15 cellular contexts compared by ENCODE assay signal in the genomic region with DNA sequence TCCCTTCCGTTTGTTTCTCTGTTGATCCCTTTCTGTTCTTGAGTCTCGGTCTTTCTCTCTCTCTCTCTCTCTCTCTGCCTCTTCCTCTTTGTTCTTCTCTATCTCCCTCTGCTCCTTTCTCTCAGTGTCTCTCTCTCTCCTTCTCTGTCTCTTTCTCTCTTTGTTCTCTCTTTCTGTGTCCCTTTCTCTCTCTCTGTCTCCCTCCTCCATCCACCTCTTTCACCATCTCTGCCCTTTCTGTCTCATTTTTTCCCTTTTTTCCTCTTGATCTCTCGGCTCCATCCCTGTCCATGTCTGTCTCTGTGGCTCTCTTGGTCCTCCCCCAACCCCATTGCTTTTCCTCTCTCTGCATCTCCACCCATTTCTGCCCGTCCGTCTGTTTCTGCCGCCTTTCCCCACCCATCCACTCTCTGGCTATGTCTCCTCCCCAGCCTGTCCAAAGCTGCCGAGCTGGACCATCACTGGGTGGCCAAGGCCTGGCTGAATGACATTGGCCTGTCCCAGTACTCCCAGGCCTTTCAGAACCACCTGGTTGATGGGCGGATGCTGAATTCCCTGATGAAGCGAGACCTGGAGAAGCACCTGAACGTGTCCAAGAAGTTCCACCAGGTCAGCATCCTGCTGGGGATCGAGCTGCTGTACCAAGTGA. TPM values are rescaled to one million over a fixed set of nuclear protein-coding genes. Genes with fewer than 3 reads are reported as not detected.
DNase-seq lines count a peak whose midpoint lies in the region; FAIRE-seq and TF ChIP-seq lines count a peak whose summit lies in the region.
"Had no signal": no experiment of that assay in that cellular context is flagged by ENCODE, and none has a peak within 500 bp of the region (broad histone marks: within the 10 kb centered on the region; RNA-seq: fewer than 3 reads in every experiment).

No MANE protein-coding gene starts in this region.

- H3K9ac ChIP-seq in NT2/D1 (ENCODE audit: insufficient read length, low read depth) (peak overlapping the region; percentile 10), H1 (replicated peaks in 1 of 4; ENCODE audit: extremely low read depth in 1 of 4, low read depth in 3 of 4, low read length in 3 of 4) (no peak overlapping the region)

- no peaks in the 10 kb centered on the region for H3K36me3 Mint-ChIP-seq in T-helper 2 cell treated with Interferon-gamma antibody and Interleukin-4, amounts not matched to agents 5 μg/mL and 100 μg/mL, for 36 hours (ENCODE audit: low read depth)
- no peaks in the 10 kb centered on the region for H3K36me3 Mint-ChIP-seq in Caco-2 (ENCODE audit: insufficient read depth, unreplicated experiment)
- H3K36me3 Mint-ChIP-seq: CD4-positive, alpha-beta memory T cell had no signal

- H3K23me2 ChIP-seq in H1 (ENCODE audit: low read depth, low read length): no peaks in the 10 kb centered on the region

- CTCF ChIA-PET in Caco-2 (lab: Charles Lee) (no interaction called here), H1 (lab: Charles Lee; ENCODE audit: partially characterized antibody) (interaction anchor here (0.8 to 4.0 kb wide), 8 partner anchors 12 to 203 kb away, joined by 3 to 32 read pairs (median 10); no protein-coding TSS in a partner anchor)

- no peak overlapping the region for H2BK20ac ChIP-seq in H1 (ENCODE audit: low read length)

- H3K27me3 Mint-ChIP-seq in T-helper 2 cell treated with Interferon-gamma antibody and Interleukin-4, amounts not matched to agents 5 μg/mL and 100 μg/mL, for 36 hours (ENCODE audit: low read depth): peaks cover 14% of the 10 kb centered on the region
- H3K27me3 Mint-ChIP-seq in Caco-2 (ENCODE audit: insufficient read depth, unreplicated experiment): peaks cover 21% of the 10 kb centered on the region

- no peaks in the 10 kb centered on the region for H3K36me3 ChIP-seq in Caco-2 (ENCODE audit: control insufficient read depth, insufficient read depth, low read length)
- H3K36me3 ChIP-seq in NT2/D1 (ENCODE audit: insufficient read depth, insufficient read length, low read length): no peaks in the 10 kb centered on the region
- no peaks in the 10 kb centered on the region for H3K36me3 ChIP-seq in H1 (ENCODE audit: control insufficient read depth in 2 of 4, insufficient read depth in 4 of 4, low read length in 3 of 4)
- no peaks in the 10 kb centered on the region for H3K36me3 ChIP-seq in Peyer's patch
- H3K36me3 ChIP-seq: BE2C had no signal

- intact Hi-C loops in Caco-2 (cut with micrococcal nuclease; ENCODE audit: unreplicated experiment): loop anchor here (5.0 to 10.0 kb wide), 3 partner anchors 54 to 1136 kb away; no protein-coding TSS in a partner anchor

- no peak overlapping the region for H4K91ac ChIP-seq in H1 (replicated peaks; ENCODE audit: insufficient read length, low read length)

- no peak overlapping the region for H3K27ac Mint-ChIP-seq in T-helper 2 cell treated with Interferon-gamma antibody and Interleukin-4, amounts not matched to agents 5 μg/mL and 100 μg/mL, for 36 hours
- no peak overlapping the region for H3K27ac Mint-ChIP-seq in Caco-2 (ENCODE audit: unreplicated experiment)

- no peaks in the 10 kb centered on the region for H4K20me1 ChIP-seq in H1 (replicated peaks in 1 of 2; ENCODE audit: control insufficient read depth in 1 of 2, insufficient read depth in 2 of 2, low read length in 2 of 2)

- H3K4me2 ChIP-seq in H1 (ENCODE audit: insufficient read depth in 1 of 2, low read depth in 2 of 2, low read length in 2 of 2): no peak overlapping the region

- BruUV-seq in Caco-2 (replicated peaks; lab: Mats Ljungman, UMichigan): no TSS peak

- DNase-seq in T-helper 2 cell treated with Interferon-gamma antibody and Interleukin-4, amounts not matched to agents 5 μg/mL and 100 μg/mL, for 36 hours (ENCODE audit: low spot score): no peak
- DNase-seq in T-helper 2 cell (no peak), Caco-2 (no peak), NT2/D1 (ENCODE audit: low read depth, low spot score) (no peak), H1 (ENCODE audit: low read depth in 1 of 2, low spot score in 2 of 2) (no peak), Peyer's patch (no peak), AG08395 (ENCODE audit: low spot score) (no peak), NCI-H2029 (lab: John Stamatoyannopoulos, UW) (no peak)
- DNase-seq: KG1, NCI-H1417 treated with DMSO at 0.1 percent for 48 hours, Right ventricle myocardium superior had no signal

- no peak overlapping the region for H3K27ac ChIP-seq in H1 (ENCODE audit: low read depth, low read length)
- no peak overlapping the region for H3K27ac ChIP-seq in Peyer's patch
- H3K27ac ChIP-seq: 22Rv1 had no signal

- no peaks in the 10 kb centered on the region for H3K79me2 ChIP-seq in H1 (ENCODE audit: control insufficient read depth in 1 of 2, insufficient read depth in 2 of 2, low read length in 2 of 2)

- no peak overlapping the region for H2BK5ac ChIP-seq in H1 (ENCODE audit: low read depth, low read length)

- TF ChIP-seq EP300 in H1 (IDR thresholded peaks at IDR 0.05; ENCODE audit: borderline replicate concordance in 1 of 2, low read depth in 2 of 2, low read length in 2 of 2): no peak

- no peak overlapping the region for H2BK12ac ChIP-seq in H1 (ENCODE audit: low read depth, low read length)

- no peak overlapping the region for H4K5ac ChIP-seq in H1 (ENCODE audit: insufficient read length, low read depth, low read length)

- H3K4me1 ChIP-seq in Caco-2 (0 out of 2 replicates have a peak, but pooled peaks cover 5% of the 10 kb centered on the region), NT2/D1 (ENCODE audit: insufficient read depth, insufficient read length) (peaks cover 5% of the 10 kb centered on the region), H1 (replicated peaks in 1 of 4; ENCODE audit: control insufficient read depth in 3 of 4, insufficient read depth in 4 of 4, low read length in 3 of 4) (peaks cover 0 to 9% (median 5%) of the 10 kb centered on the region in 4 experiments; a peak in 5 of 7 replicates), Peyer's patch (no peaks in the 10 kb centered on the region)
- H3K4me1 ChIP-seq: BE2C had no signal

- H3K9me3 ChIP-seq in Caco-2 (no peaks in the 10 kb centered on the region), NT2/D1 (ENCODE audit: insufficient read depth, low read length) (no peaks in the 10 kb centered on the region; the same call in 1 of the 2 replicates), H1 (ENCODE audit: insufficient read depth in 2 of 2, low read depth in 1 of 2, low read length in 1 of 2) (no peaks in the 10 kb centered on the region), Peyer's patch (no peaks in the 10 kb centered on the region)
- H3K9me3 ChIP-seq: BE2C had no signal

- no peak overlapping the region for H3K18ac ChIP-seq in H1 (ENCODE audit: extremely low read depth, low read length)

- H3K4me3 Mint-ChIP-seq in T-helper 2 cell treated with Interferon-gamma antibody and Interleukin-4, amounts not matched to agents 5 μg/mL and 100 μg/mL, for 36 hours: peak overlapping the region; percentile 1
- H3K4me3 Mint-ChIP-seq in Caco-2 (ENCODE audit: unreplicated experiment): peak overlapping the region; percentile 1

- no peaks in the 10 kb centered on the region for H3K79me1 ChIP-seq in H1 (ENCODE audit: low read depth, low read length)

- no peak overlapping the region for H3K4ac ChIP-seq in H1 (replicated peaks; ENCODE audit: insufficient read length, low read depth, low read length)

- no peak for TF ChIP-seq RAD21 in H1 (IDR thresholded peaks at IDR 0.05 in 1 of 2, conservative IDR thresholded peaks at IDR 0.05 in 1 of 2; ENCODE audit: low read depth in 2 of 2, low read length in 2 of 2)

- TF ChIP-seq CTCF in Caco-2 (IDR thresholded peaks at IDR 0.05; ENCODE audit: insufficient read depth in 1 of 2, low read depth in 1 of 2, low read length in 1 of 2, severe bottlenecking in 1 of 2, unreplicated experiment in 1 of 2) (no peak), H1 (IDR thresholded peaks at IDR 0.05; ENCODE audit: control extremely low read depth in 1 of 3, insufficient read depth in 1 of 3, low read depth in 1 of 3, low read length in 3 of 3) (no peak), Peyer's patch (IDR thresholded peaks at IDR 0.05) (no peak)

- H3K9me3 Mint-ChIP-seq in T-helper 2 cell treated with Interferon-gamma antibody and Interleukin-4, amounts not matched to agents 5 μg/mL and 100 μg/mL, for 36 hours: peaks cover 4% of the 10 kb centered on the region
- H3K9me3 Mint-ChIP-seq in Caco-2 (ENCODE audit: unreplicated experiment): no peaks in the 10 kb centered on the region

- peak overlapping the region; percentile 15; the same call in 1 of the 2 replicates for H4K8ac ChIP-seq in H1 (ENCODE audit: extremely low read depth, insufficient read depth, low read length)

- FAIRE-seq in H1 (lab: Jason Lieb, UNC): no peak

- H3K4me1 Mint-ChIP-seq in T-helper 2 cell treated with Interferon-gamma antibody and Interleukin-4, amounts not matched to agents 5 μg/mL and 100 μg/mL, for 36 hours (ENCODE audit: low read depth): peaks cover 4% of the 10 kb centered on the region
- peaks cover 10% of the 10 kb centered on the region for H3K4me1 Mint-ChIP-seq in Caco-2 (ENCODE audit: low read depth, unreplicated experiment)

- H2AFZ ChIP-seq in H1 (ENCODE audit: low read length): no peak overlapping the region

- H3K23ac ChIP-seq in H1 (ENCODE audit: insufficient read length): no peak overlapping the region

- H3K4me3 ChIP-seq in Caco-2 (ENCODE audit: low read depth, low read length) (no peak overlapping the region), NT2/D1 (ENCODE audit: insufficient read length, low read depth) (no peak overlapping the region), H1 (ENCODE audit: extremely low read depth in 1 of 4, insufficient read depth in 2 of 4, low read depth in 3 of 4, low read length in 4 of 4) (no peak overlapping the region), Peyer's patch (no peak overlapping the region)
- H3K4me3 ChIP-seq: GM12878 had no signal

- no peak overlapping the region for H3K14ac ChIP-seq in H1 (ENCODE audit: insufficient read length)

- TF ChIP-seq POLR2A in H1 (IDR thresholded peaks at IDR 0.05; ENCODE audit: control extremely low read depth in 1 of 2, low read depth in 2 of 2, low read length in 2 of 2) (no peak), Peyer's patch (IDR thresholded peaks at IDR 0.05) (no peak)

- H2BK15ac ChIP-seq in H1 (ENCODE audit: low read length): peak overlapping the region; percentile 61; the same call in 1 of the 2 replicates

- 76% methylated on average over 11 of the region's 11 CpGs; no CpG with 5 or more reads in 1 of the 2 experiments for WGBS in H1 (ENCODE audit: extremely low coverage in 1 of 2, insufficient coverage in 1 of 2, insufficient read length in 1 of 2, insufficient replicate concordance in 2 of 2, low coverage in 1 of 2, low lambda C conversion rate in 2 of 2, missing lambda C conversion rate in 1 of 2), 2 experiments

- H2AK5ac ChIP-seq in H1 (ENCODE audit: low read depth, low read length): no peak overlapping the region

- no peak overlapping the region for H3K56ac ChIP-seq in H1 (replicated peaks; ENCODE audit: insufficient read length, low read depth, low read length)

- no peak overlapping the region for H2BK120ac ChIP-seq in H1 (replicated peaks; ENCODE audit: low read depth, low read length)

- POLR2A ChIA-PET in Caco-2 (lab: Charles Lee): no interaction called here
- POLR2A ChIA-PET in H1 (lab: Charles Lee; ENCODE audit: partially characterized antibody): no interaction called here

- H3K27me3 ChIP-seq in Caco-2 (replicated peaks; ENCODE audit: control insufficient read depth, insufficient read depth, low read length) (no peaks in the 10 kb centered on the region; the same call in none of the 2 replicates), NT2/D1 (ENCODE audit: insufficient read depth, insufficient read length) (peaks cover 22% of the 10 kb centered on the region), H1 (replicated peaks in 1 of 4; ENCODE audit: control insufficient read depth in 3 of 4, extremely low read depth in 1 of 4, insufficient read depth in 3 of 4, low read length in 3 of 4) (peaks cover 0 to 4% (median 2%) of the 10 kb centered on the region in 4 experiments; a peak in 4 of 7 replicates), Peyer's patch (no peaks in the 10 kb centered on the region)
- H3K27me3 ChIP-seq: BE2C had no signal

RNA-seq across cellular contexts. Expression of a gene that starts 52.3 kb away (rescaled TPM):
- total RNA-seq in Caco-2 (2022): 24.7 and 25.0 TPM in 2 replicates
- total RNA-seq in H1 (2021; fragmentation: NEBNext Ultra II Directional; extraction: Animal tissue kit (Norgen Biotek cat#: 25700)): 9.1 and 9.9 TPM in 2 replicates
- polyA plus RNA-seq in H1 (2011; rRNA removed): 10.7 and 12.6 TPM in 2 replicates
- 11.5 TPM for polyA plus RNA-seq in H1 (2011; cell fraction: cytosol; rRNA removed)
- polyA plus RNA-seq in H1 (2011; cell fraction: nucleus; rRNA removed): 7.3 TPM
- 7.8 to 12.5 TPM (median 10.2 TPM) in 4 replicates for polyA plus RNA-seq in H1 (2012, experiment 1 of 2)
- polyA plus RNA-seq in H1 (2012, experiment 2 of 2): 11.6 TPM
- 10.4 TPM for polyA plus RNA-seq in H1 (2013, experiment 1 of 2)
- polyA plus RNA-seq in H1 (2013, experiment 2 of 2): 13.1 TPM
- 3.4 and 3.9 TPM in 2 replicates for polyA minus RNA-seq in H1 (2011; rRNA and poly(A)+ RNA removed)
- polyA minus RNA-seq in H1 (2011; cell fraction: cytosol; rRNA and poly(A)+ RNA removed): 8.4 TPM
- 4.8 TPM for polyA minus RNA-seq in H1 (2011; cell fraction: nucleus; rRNA and poly(A)+ RNA removed)
- total RNA-seq in Peyer's patch: 10 to 100 TPM in 3 of 4 donors, 1 to 10 TPM in 1; 3.3 to 31.0 (median 20.6) TPM
- polyA plus RNA-seq: CD4-positive, alpha-beta memory T cell had no signal
